ENCODE assay signal across 29 cellular contexts in genomic region chr3:83002869-83003445, GRCh38.
DNase-seq lines count a peak whose midpoint lies in the region; ATAC-seq and TF ChIP-seq lines count a peak whose summit lies in the region.
"Had no signal": no experiment of that assay in that cellular context is flagged by ENCODE, and none has a peak within 500 bp of the region (broad histone marks: within the 10 kb centered on the region; RNA-seq: fewer than 3 reads in every experiment).

No MANE protein-coding gene starts in this region.

- no peak overlapping the region for H3K9ac ChIP-seq in H9 (ENCODE audit: extremely low read depth, insufficient read length, low read length)
- H3K9ac ChIP-seq in OCI-LY1 (ENCODE audit: low read length): peak overlapping the region; percentile 59
- H3K9ac ChIP-seq: BLaER1 had no signal

- H3K27me3 ChIP-seq in H9 (ENCODE audit: insufficient read depth, low read length) (no peaks in the 10 kb centered on the region), OCI-LY1 (ENCODE audit: insufficient read depth, low read length) (no peaks in the 10 kb centered on the region), uterus (no peaks in the 10 kb centered on the region)
- H3K27me3 ChIP-seq: BLaER1, colonic mucosa, heart right ventricle, thyroid gland had no signal

- TF ChIP-seq CTCF in H9 (conservative IDR thresholded peaks at IDR 0.05) (no peak), OCI-LY1 (IDR thresholded peaks at IDR 0.05; ENCODE audit: low read length) (no peak), uterus (IDR thresholded peaks at IDR 0.05) (no peak)

- H2BK15ac ChIP-seq in H9 (ENCODE audit: low read depth, low read length): no peak overlapping the region

- H3K27ac ChIP-seq in H9 (ENCODE audit: insufficient read length, low read depth, low read length) (no peak overlapping the region), OCI-LY1 (ENCODE audit: low read depth, low read length, poor library complexity, severe bottlenecking) (peak overlapping the region; percentile 99), uterus (no peak overlapping the region)
- H3K27ac ChIP-seq: BLaER1, colonic mucosa, heart right ventricle, SK-N-MC, thyroid gland had no signal

- no peak overlapping the region for H4K5ac ChIP-seq in H9 (ENCODE audit: insufficient read length, low read depth, low read length)

- TF ChIP-seq POLR2A in uterus (IDR thresholded peaks at IDR 0.05): no peak

- no peak overlapping the region for H4K8ac ChIP-seq in H9 (replicated peaks; ENCODE audit: insufficient read length, low read depth, low read length)

- H3K18ac ChIP-seq in H9 (ENCODE audit: insufficient read length, low read depth, low read length): no peak overlapping the region

- no peak overlapping the region for H2BK120ac ChIP-seq in H9 (ENCODE audit: low read depth, low read length, poor library complexity, severe bottlenecking)

- intact Hi-C loops in uterus (cut with DNase I; ENCODE audit: low total_unique reads): no loop called here

- no peak overlapping the region for H3K4ac ChIP-seq in H9 (ENCODE audit: low read depth, low read length)

- WGBS in H9 (ENCODE audit: extremely low coverage, insufficient read length, low lambda C conversion rate): no CpG with 5 or more reads among the region's 3 CpGs

- no peak overlapping the region for H2BK5ac ChIP-seq in H9 (ENCODE audit: insufficient read length, low read length)

- no peak overlapping the region for H3T11ph ChIP-seq in H9 (ENCODE audit: low read length)

- H3K79me1 ChIP-seq in H9 (ENCODE audit: insufficient read depth, low read depth, low read length, poor library complexity, severe bottlenecking): no peaks in the 10 kb centered on the region

- no peaks in the 10 kb centered on the region for H3K27me3 Mint-ChIP-seq in H9 (ENCODE audit: low read depth)
- H3K27me3 Mint-ChIP-seq: activated CD4-positive, alpha-beta T cell treated with anti-CD3 and anti-CD28 coated beads for 36 hours; progenitor cell of endocrine pancreas; stimulated activated naive CD8-positive, alpha-beta T cell treated with anti-CD3 and anti-CD28 coated beads, Interleukin-15, Interleukin-2, amounts not matched to agents 100 ng/mL and 50 ng/mL, for 24 hours; T-helper 17 cell had no signal

- H3K4me2 ChIP-seq in H9 (ENCODE audit: insufficient read depth, insufficient read length, low read length) (no peak overlapping the region), OCI-LY1 (ENCODE audit: low read length) (peak overlapping the region; percentile 64)
- H3K4me2 ChIP-seq: BLaER1 had no signal

- H3K9me3 ChIP-seq in H9 (ENCODE audit: control insufficient read depth, low read depth, low read length) (no peaks in the 10 kb centered on the region), OCI-LY1 (ENCODE audit: low read length) (peaks cover 3% of the 10 kb centered on the region; the same call in 1 of the 2 replicates), uterus (no peaks in the 10 kb centered on the region)
- H3K9me3 ChIP-seq: BLaER1, colonic mucosa, thyroid gland had no signal

- H3K36me3 Mint-ChIP-seq in H9 (ENCODE audit: insufficient read depth in 1 of 3, low read depth in 3 of 3): peaks cover 0 to 4% (median 2%) of the 10 kb centered on the region in 3 experiments; a peak in 3 of 7 replicates
- H3K36me3 Mint-ChIP-seq: immature natural killer cell had no signal

- peak overlapping the region; percentile 11 to 31; a peak in 2 of 5 replicates for H3K4me3 Mint-ChIP-seq in H9
- H3K4me3 Mint-ChIP-seq: activated CD4-positive, alpha-beta T cell treated with anti-CD3 and anti-CD28 coated beads for 36 hours; activated T-cell treated with anti-CD3 and anti-CD28 coated beads, Interleukin-2, amount 50 U/mL, for 72 hours; immature natural killer cell; stimulated activated naive CD8-positive, alpha-beta T cell treated with anti-CD3 and anti-CD28 coated beads, Interleukin-15, Interleukin-2, amounts not matched to agents 100 ng/mL and 50 ng/mL, for 24 hours; T-helper 17 cell had no signal

- peaks cover 0 to 1% of the 10 kb centered on the region in 2 experiments; a peak in 1 of 5 replicates for H3K9me3 Mint-ChIP-seq in H9

- H3K56ac ChIP-seq in H9 (ENCODE audit: insufficient read length, low read depth, low read length): no peak overlapping the region

- H3K36me3 ChIP-seq in OCI-LY1 (ENCODE audit: insufficient read depth, low read length) (peaks cover 7% of the 10 kb centered on the region; the same call in 1 of the 2 replicates), uterus (no peaks in the 10 kb centered on the region)
- H3K36me3 ChIP-seq: BLaER1, colonic mucosa, heart right ventricle, thyroid gland had no signal

- H3K23ac ChIP-seq in H9 (ENCODE audit: insufficient read length, low read depth, low read length): no peak overlapping the region

- no peaks in the 10 kb centered on the region for H3F3A ChIP-seq in OCI-LY1 (ENCODE audit: insufficient read depth, low read length)

- no peaks in the 10 kb centered on the region for H3K9me2 ChIP-seq in OCI-LY1 (ENCODE audit: low read depth, low read length)

- H3K79me2 ChIP-seq in H9 (ENCODE audit: insufficient read depth, low read length) (no peaks in the 10 kb centered on the region), OCI-LY1 (ENCODE audit: insufficient read depth, low read length) (no peaks in the 10 kb centered on the region)

- H2AFZ ChIP-seq in H9 (ENCODE audit: low read length): no peak overlapping the region
- H2AFZ ChIP-seq in OCI-LY1 (ENCODE audit: low read length): peak overlapping the region; percentile 80; the same call in 1 of the 2 replicates

- no peaks in the 10 kb centered on the region for H3K23me2 ChIP-seq in H9 (ENCODE audit: insufficient read length, low read depth, low read length, poor library complexity, severe bottlenecking)

- H2BK12ac ChIP-seq in H9 (ENCODE audit: insufficient read length, low read depth, low read length): no peak overlapping the region

- H3K27ac Mint-ChIP-seq in H9: peak overlapping the region; percentile 42 to 93 (median 80); a peak in 5 of 7 replicates
- H3K27ac Mint-ChIP-seq: activated CD4-positive, alpha-beta T cell treated with anti-CD3 and anti-CD28 coated beads for 36 hours; activated T-cell treated with anti-CD3 and anti-CD28 coated beads, Interleukin-2, amount 50 U/mL, for 72 hours; immature natural killer cell; progenitor cell of endocrine pancreas; stimulated activated naive CD8-positive, alpha-beta T cell treated with anti-CD3 and anti-CD28 coated beads, Interleukin-15, Interleukin-2, amounts not matched to agents 100 ng/mL and 50 ng/mL, for 24 hours; T-helper 17 cell had no signal

- H2AK5ac ChIP-seq in H9 (ENCODE audit: insufficient read length, low read length): no peak overlapping the region

- no peaks in the 10 kb centered on the region for H4K20me1 ChIP-seq in H9 (ENCODE audit: control insufficient read depth, insufficient read depth, insufficient read length)
- H4K20me1 ChIP-seq in OCI-LY1 (ENCODE audit: insufficient read depth, low read length): no peaks in the 10 kb centered on the region
- H4K20me1 ChIP-seq: BLaER1 had no signal

- H3K14ac ChIP-seq in H9 (ENCODE audit: insufficient read depth, low read length): no peak overlapping the region

- H4K91ac ChIP-seq in H9 (ENCODE audit: insufficient read length, low read depth, low read length): no peak overlapping the region

- H3K4me1 ChIP-seq in H9 (ENCODE audit: insufficient read depth, low read length): peaks cover 9% of the 10 kb centered on the region; the same call in 1 of the 2 replicates
- H3K4me1 ChIP-seq in OCI-LY1 (ENCODE audit: insufficient read depth, low read length, severe bottlenecking): peaks cover 65% of the 10 kb centered on the region
- H3K4me1 ChIP-seq in uterus: no peaks in the 10 kb centered on the region
- H3K4me1 ChIP-seq: BLaER1, colonic mucosa, heart right ventricle, thyroid gland had no signal

- ATAC-seq in GM18498 (IDR thresholded peaks at IDR 0.05; ENCODE audit: unreplicated experiment): no peak
- no peak for ATAC-seq in GM21723 (IDR thresholded peaks at IDR 0.05; ENCODE audit: unreplicated experiment)
- ATAC-seq: activated CD4-positive, alpha-beta T cell treated with anti-CD3 and anti-CD28 coated beads for 36 hours; activated T-cell treated with anti-CD3 and anti-CD28 coated beads, Interleukin-2, amount 50 U/mL, for 72 hours; heart right ventricle; left lobe of liver; sciatic nerve; T-helper 17 cell had no signal

- H2BK20ac ChIP-seq in H9 (ENCODE audit: low read depth, low read length, poor library complexity, severe bottlenecking): no peak overlapping the region

- DNase-seq in H9 (no peak), NCI-H128 (lab: John Stamatoyannopoulos, UW; ENCODE audit: unreplicated experiment) (peak; percentile 34), NCI-H345 (lab: John Stamatoyannopoulos, UW) (peak; percentile 67), uterus (no peak), GM19240 (ENCODE audit: insufficient read length, low spot score) (no peak)
- DNase-seq: activated CD4-positive, alpha-beta T cell treated with anti-CD3 and anti-CD28 coated beads for 36 hours; activated naive CD4-positive, alpha-beta T cell treated with Interleukin-2 at 50 U/mL for 16 hours; activated T-cell treated with anti-CD3 and anti-CD28 coated beads, Interleukin-2, amount 50 U/mL, for 72 hours; amygdala; colonic mucosa; COR-L47; effector memory CD4-positive, alpha-beta T cell; EL; foreskin fibroblast; heart right ventricle; immature natural killer cell; mesendoderm; NCI-H2171; T-helper 17 cell; thyroid gland had no signal

- H3K4me1 Mint-ChIP-seq in H9: peaks cover 73 to 74% of the 10 kb centered on the region in 2 experiments
- H3K4me1 Mint-ChIP-seq: activated CD4-positive, alpha-beta T cell treated with anti-CD3 and anti-CD28 coated beads for 36 hours; immature natural killer cell; T-helper 17 cell had no signal

- H3K4me3 ChIP-seq in OCI-LY1 (ENCODE audit: low read depth, low read length, poor library complexity, severe bottlenecking): peak overlapping the region; percentile 45
- no peak overlapping the region for H3K4me3 ChIP-seq in uterus
- H3K4me3 ChIP-seq: BLaER1, colonic mucosa, heart right ventricle, SK-N-MC, thyroid gland had no signal

Comparison
In these comparisons a context has a peak if more than half of its experiments do, and no peak if none do; other contexts are left out.
1. DNase-seq: peak in NCI-H128 (single experiment) and NCI-H345 (single experiment); none in H9 (single experiment), uterus (0 of 2) and GM19240 (single experiment).